Comparison of ENCODE assay signal across 8 cellular contexts in the genomic region with DNA sequence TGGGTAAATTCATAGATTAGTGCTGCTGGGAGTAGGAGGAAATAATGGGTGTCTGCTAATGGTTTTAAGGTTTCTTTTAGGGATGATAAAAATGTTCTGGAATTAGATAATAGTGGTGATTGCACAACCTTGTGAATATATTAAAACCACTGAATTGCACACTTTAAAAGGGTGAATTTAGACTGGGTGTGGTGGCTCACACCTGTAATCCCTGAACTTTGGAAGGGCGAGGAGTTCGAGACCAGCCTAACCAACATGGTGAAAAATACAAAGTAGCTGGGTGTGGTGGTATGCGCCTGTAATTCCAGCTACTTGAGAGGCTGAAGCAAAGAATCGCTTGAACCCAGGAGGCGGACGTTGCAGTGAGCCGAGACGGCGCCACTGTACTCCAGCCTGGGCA. TPM values are rescaled to one million over a fixed set of nuclear protein-coding genes. Genes with fewer than 3 reads are reported as not detected.
A peak's percentile ranks its signal among the peaks of the same experiment; 100 is the strongest.
DNase-seq lines count a peak whose midpoint lies in the region; ATAC-seq and TF ChIP-seq lines count a peak whose summit lies in the region.

No MANE protein-coding gene starts in this region.

- no peak for DNase-seq in activated CD4-positive, alpha-beta T cell treated with anti-CD3 and anti-CD28 coated beads, Interleukin-2, amount 10 ng/mL, durations not matched to agents 24 days and 14 days
- DNase-seq in activated CD4-positive, alpha-beta T cell treated with anti-CD3 and anti-CD28 coated beads, Interleukin-2, amount 50 U/mL, for 1 hour = no peak
- no peak for DNase-seq in activated T-helper 2 cell treated with anti-CD3 and anti-CD28 coated beads, Interferon-gamma antibody, Interleukin-2, Interleukin-4, amounts not matched to agents 10 μg/mL and 5 μg/mL and 100 μg/mL, durations not matched to agents 14 hours and 24 hours and 36 hours (ENCODE audit: low spot score)
- DNase-seq in stomach = peak; percentile 18
- DNase-seq in NCI-H82 treated with DMSO at 0.1 percent for 48 hours (lab: John Stamatoyannopoulos, UW; ENCODE audit: unreplicated experiment) = no peak

- no peak for TF ChIP-seq EP300 in stomach (IDR thresholded peaks at IDR 0.05)

- no peak for TF ChIP-seq POLR2A in stomach (IDR thresholded peaks at IDR 0.05)

- peaks cover 36% of the 10 kb centered on the region for H3K4me1 Mint-ChIP-seq in activated CD4-positive, alpha-beta T cell treated with anti-CD3 and anti-CD28 coated beads, Interleukin-2, amount 10 ng/mL, durations not matched to agents 24 days and 14 days
- H3K4me1 Mint-ChIP-seq in activated T-helper 2 cell treated with anti-CD3 and anti-CD28 coated beads, Interferon-gamma antibody, Interleukin-2, Interleukin-4, amounts not matched to agents 10 μg/mL and 5 μg/mL and 100 μg/mL, durations not matched to agents 14 hours and 24 hours and 36 hours (ENCODE audit: low read depth) = peaks cover 37% of the 10 kb centered on the region

- peak overlapping the region in 4 of 5 donors; percentile 83 to 94 (median 92) for H3K27ac ChIP-seq in stomach

- no peak for ATAC-seq in HG03139 (IDR thresholded peaks at IDR 0.05; ENCODE audit: unreplicated experiment)
- no peak for ATAC-seq in GM18868 (IDR thresholded peaks at IDR 0.05; ENCODE audit: unreplicated experiment)

- peaks cover 6 to 30% (median 16%) of the 10 kb centered on the region in 4 donors for H3K4me1 ChIP-seq in stomach

- H3K4me3 ChIP-seq in iPS-18c (ENCODE audit: insufficient read depth, low read depth, low read length) (peak overlapping the region; percentile 91), stomach (peak overlapping the region; percentile 63 to 90 (median 72))

- no peaks in the 10 kb centered on the region for H3K9me3 Mint-ChIP-seq in activated CD4-positive, alpha-beta T cell treated with anti-CD3 and anti-CD28 coated beads, Interleukin-2, amount 10 ng/mL, durations not matched to agents 24 days and 14 days
- no peaks in the 10 kb centered on the region for H3K9me3 Mint-ChIP-seq in activated T-helper 2 cell treated with anti-CD3 and anti-CD28 coated beads, Interferon-gamma antibody, Interleukin-2, Interleukin-4, amounts not matched to agents 10 μg/mL and 5 μg/mL and 100 μg/mL, durations not matched to agents 14 hours and 24 hours and 36 hours

- H3K9me3 ChIP-seq in iPS-18c (ENCODE audit: control insufficient read depth, insufficient read depth, low read length) = peaks cover 4% of the 10 kb centered on the region
- H3K9me3 ChIP-seq in stomach = no peaks in the 10 kb centered on the region

- peaks cover 0 to 13% (median 10%) of the 10 kb centered on the region in 4 donors for H3K36me3 ChIP-seq in stomach

- no peaks in the 10 kb centered on the region for H3K27me3 ChIP-seq in stomach

- peak overlapping the region; percentile 96 for H3K27ac Mint-ChIP-seq in activated CD4-positive, alpha-beta T cell treated with anti-CD3 and anti-CD28 coated beads, Interleukin-2, amount 10 ng/mL, durations not matched to agents 24 days and 14 days
- H3K27ac Mint-ChIP-seq in activated T-helper 2 cell treated with anti-CD3 and anti-CD28 coated beads, Interferon-gamma antibody, Interleukin-2, Interleukin-4, amounts not matched to agents 10 μg/mL and 5 μg/mL and 100 μg/mL, durations not matched to agents 14 hours and 24 hours and 36 hours = peak overlapping the region; percentile 6

- H3K36me3 Mint-ChIP-seq in activated CD4-positive, alpha-beta T cell treated with anti-CD3 and anti-CD28 coated beads, Interleukin-2, amount 10 ng/mL, durations not matched to agents 24 days and 14 days (ENCODE audit: low read depth) = peaks cover 28% of the 10 kb centered on the region
- peaks cover 38% of the 10 kb centered on the region for H3K36me3 Mint-ChIP-seq in activated T-helper 2 cell treated with anti-CD3 and anti-CD28 coated beads, Interferon-gamma antibody, Interleukin-2, Interleukin-4, amounts not matched to agents 10 μg/mL and 5 μg/mL and 100 μg/mL, durations not matched to agents 14 hours and 24 hours and 36 hours (ENCODE audit: low read depth)

- H3K27me3 Mint-ChIP-seq in activated CD4-positive, alpha-beta T cell treated with anti-CD3 and anti-CD28 coated beads, Interleukin-2, amount 10 ng/mL, durations not matched to agents 24 days and 14 days = peaks cover 5% of the 10 kb centered on the region
- H3K27me3 Mint-ChIP-seq in activated T-helper 2 cell treated with anti-CD3 and anti-CD28 coated beads, Interferon-gamma antibody, Interleukin-2, Interleukin-4, amounts not matched to agents 10 μg/mL and 5 μg/mL and 100 μg/mL, durations not matched to agents 14 hours and 24 hours and 36 hours (ENCODE audit: low read depth) = no peaks in the 10 kb centered on the region

- no peak for TF ChIP-seq CTCF in stomach (IDR thresholded peaks at IDR 0.05)

- peak overlapping the region; percentile 97 for H3K4me3 Mint-ChIP-seq in activated CD4-positive, alpha-beta T cell treated with anti-CD3 and anti-CD28 coated beads, Interleukin-2, amount 10 ng/mL, durations not matched to agents 24 days and 14 days
- H3K4me3 Mint-ChIP-seq in activated T-helper 2 cell treated with anti-CD3 and anti-CD28 coated beads, Interferon-gamma antibody, Interleukin-2, Interleukin-4, amounts not matched to agents 10 μg/mL and 5 μg/mL and 100 μg/mL, durations not matched to agents 14 hours and 24 hours and 36 hours (ENCODE audit: low read depth) = peak overlapping the region; percentile 96

- WGBS in stomach, 5 donors = 83 to 90% (median 86%) methylated on average over 9 of the region's 9 CpGs

- intact Hi-C loops in activated CD4-positive, alpha-beta T cell treated with anti-CD3 and anti-CD28 coated beads, Interleukin-2, amount 10 ng/mL, durations not matched to agents 24 days and 14 days (cut with micrococcal nuclease) = loop anchor here (2.0 to 10.0 kb wide), 7 partner anchors 103 to 645 kb away; no protein-coding TSS in a partner anchor
- intact Hi-C loops in activated T-helper 2 cell treated with anti-CD3 and anti-CD28 coated beads, Interferon-gamma antibody, Interleukin-2, Interleukin-4, amounts not matched to agents 10 μg/mL and 5 μg/mL and 100 μg/mL, durations not matched to agents 14 hours and 24 hours and 36 hours (cut with micrococcal nuclease) = loop anchor here (2.0 to 5.0 kb wide), 5 partner anchors 43 to 644 kb away; partner anchors contain the start of genes ERC1 and FBXL14
- intact Hi-C loops in stomach (cut with DNase I; ENCODE audit: low total_unique reads) = loop anchor here (10.0 kb wide), 1 partner anchor 383 kb away; no protein-coding TSS in a partner anchor

RNA-seq across cellular contexts. Expression of gene RAD52, which starts 1.3 kb away (rescaled TPM):
- total RNA-seq in activated CD4-positive, alpha-beta T cell treated with anti-CD3 and anti-CD28 coated beads, Interleukin-2, amount 10 ng/mL, durations not matched to agents 24 days and 14 days = 15.2 and 15.7 TPM in 2 replicates
- 14.5 and 15.3 TPM in 2 replicates for total RNA-seq in activated T-helper 2 cell treated with anti-CD3 and anti-CD28 coated beads, Interferon-gamma antibody, Interleukin-2, Interleukin-4, amounts not matched to agents 10 μg/mL and 5 μg/mL and 100 μg/mL, durations not matched to agents 14 hours and 24 hours and 36 hours
- 10 to 100 TPM in 4 of 5 donors, 1 to 10 TPM in 1; 8.6 to 62.9 (median 25.1) TPM for total RNA-seq in stomach
- 1 to 10 TPM; 2.3 to 4.9 (median 2.4) TPM for polyA plus RNA-seq in stomach

RNA-seq across cellular contexts. Expression of gene ERC1, which starts 42.8 kb away (rescaled TPM):
- 30.8 and 31.6 TPM in 2 replicates for total RNA-seq in activated CD4-positive, alpha-beta T cell treated with anti-CD3 and anti-CD28 coated beads, Interleukin-2, amount 10 ng/mL, durations not matched to agents 24 days and 14 days
- 37.5 and 42.6 TPM in 2 replicates for total RNA-seq in activated T-helper 2 cell treated with anti-CD3 and anti-CD28 coated beads, Interferon-gamma antibody, Interleukin-2, Interleukin-4, amounts not matched to agents 10 μg/mL and 5 μg/mL and 100 μg/mL, durations not matched to agents 14 hours and 24 hours and 36 hours
- total RNA-seq in stomach = 10 to 100 TPM; 47.1 to 69.4 (median 57.9) TPM
- polyA plus RNA-seq in stomach = 1 to 10 TPM; 3.8 to 8.3 (median 5.7) TPM
